ENCODE assay signal across 24 cellular contexts in the genomic region with DNA sequence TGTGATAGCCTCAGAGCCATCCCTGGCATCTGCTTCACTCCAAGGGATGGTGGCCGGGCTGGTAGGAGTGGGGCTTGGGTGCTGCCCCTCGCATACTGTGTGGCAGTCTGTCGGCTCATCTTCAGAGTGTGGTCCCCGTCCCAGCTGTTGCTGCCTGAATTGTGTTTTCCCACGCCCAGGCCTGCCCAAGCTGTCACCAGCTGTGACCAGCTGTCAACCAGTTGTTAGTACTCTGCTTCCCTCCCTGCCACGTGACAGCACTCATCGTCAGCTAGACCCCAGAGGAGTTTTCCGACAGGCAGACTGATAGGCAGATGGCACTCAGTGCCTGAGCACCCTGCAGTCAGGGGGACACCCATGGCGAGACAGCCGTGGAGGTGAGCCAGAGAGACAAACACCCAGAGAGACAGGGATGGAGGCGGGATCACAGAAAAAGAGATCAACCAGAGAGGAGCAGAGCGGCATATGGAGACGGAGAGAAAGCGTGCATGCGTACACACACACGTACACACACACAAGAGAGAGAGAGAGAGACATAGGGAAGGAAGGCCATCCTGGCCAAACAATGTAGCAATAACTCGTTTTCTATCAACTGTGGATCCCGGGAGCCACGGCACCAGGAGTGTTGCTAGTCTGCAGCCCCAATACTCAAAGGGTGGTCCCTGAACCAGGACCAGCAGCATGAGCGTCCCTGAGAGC. TPM values are rescaled to one million over a fixed set of nuclear protein-coding genes. Genes with fewer than 3 reads are reported as not detected.
DNase-seq lines count a peak whose midpoint lies in the region; ATAC-seq and TF ChIP-seq lines count a peak whose summit lies in the region.
"Had no signal": no experiment of that assay in that cellular context is flagged by ENCODE, and none has a peak within 500 bp of the region (broad histone marks: within the 10 kb centered on the region; RNA-seq: fewer than 3 reads in every experiment).

No MANE protein-coding gene starts in this region.

- no peaks in the 10 kb centered on the region for H3K4me1 ChIP-seq in upper lobe of right lung
- H3K4me1 ChIP-seq in ascending aorta = no peaks in the 10 kb centered on the region

- no peaks in the 10 kb centered on the region for H3K9me3 ChIP-seq in upper lobe of right lung
- H3K9me3 ChIP-seq in ascending aorta = no peaks in the 10 kb centered on the region
- H3K9me3 ChIP-seq: prostate gland, tibial nerve had no signal

- POLR2A ChIA-PET in WTC11 (lab: Charles Lee) = no interaction called here

- intact Hi-C loops in upper lobe of right lung (cut with DNase I) = no loop called here
- intact Hi-C loops in ascending aorta (cut with DNase I) = no loop called here

- H3K4me3 ChIP-seq in upper lobe of right lung (no peak overlapping the region), ascending aorta (no peak overlapping the region)
- H3K4me3 ChIP-seq: neural progenitor cell, prostate gland, tibial nerve had no signal

- ATAC-seq in WTC11 (peak; percentile 13; the same call in 1 of the 2 replicates), upper lobe of right lung (peak; percentile 47)
- ATAC-seq: stimulated activated naive CD8-positive, alpha-beta T cell treated with anti-CD3 and anti-CD28 coated beads, Interleukin-15, amount 100 ng/mL, for 72 hours had no signal

- H3K27me3 Mint-ChIP-seq in WTC11 (ENCODE audit: low read depth) (no peaks in the 10 kb centered on the region), mesothelial cell of epicardium (ENCODE audit: low read depth) (no peaks in the 10 kb centered on the region)

- H3K27ac Mint-ChIP-seq in WTC11 (no peak overlapping the region), mesothelial cell of epicardium (peak overlapping the region; percentile 41)
- H3K27ac Mint-ChIP-seq: activated T-cell treated with anti-CD3 and anti-CD28 coated beads, Interleukin-2, amount 50 U/mL, for 24 hours had no signal

- H3K36me3 Mint-ChIP-seq in WTC11 = no peaks in the 10 kb centered on the region
- no peaks in the 10 kb centered on the region for H3K36me3 Mint-ChIP-seq in mesothelial cell of epicardium
- H3K36me3 Mint-ChIP-seq: neural progenitor cell had no signal

- H3K27ac ChIP-seq in upper lobe of right lung = no peak overlapping the region
- H3K27ac ChIP-seq in ascending aorta = no peak overlapping the region
- H3K27ac ChIP-seq: neural progenitor cell, tibial nerve had no signal

- TF ChIP-seq CTCF in WTC11 (IDR thresholded peaks at IDR 0.05) (no peak), mesothelial cell of epicardium (IDR thresholded peaks at IDR 0.05; ENCODE audit: unreplicated experiment) (no peak), upper lobe of right lung (IDR thresholded peaks at IDR 0.05) (no peak), ascending aorta (IDR thresholded peaks at IDR 0.05) (no peak)

- DNase-seq in NCI-H82 (lab: John Stamatoyannopoulos, UW) = peak; percentile 60
- DNase-seq in NCI-H82 treated with DMSO at 0.1 percent for 48 hours (lab: John Stamatoyannopoulos, UW; ENCODE audit: unreplicated experiment) = no peak
- no peak for DNase-seq in WTC11 (ENCODE audit: low spot score)
- DNase-seq in mesothelial cell of epicardium (ENCODE audit: low spot score in 2 of 2, unreplicated experiment in 2 of 2) = no peak
- no peak for DNase-seq in upper lobe of right lung
- no peak for DNase-seq in GM19238 (ENCODE audit: insufficient read length, low spot score)
- no peak for DNase-seq in ascending aorta (ENCODE audit: low spot score in 2 of 2)
- no peak for DNase-seq in stimulated activated CD8-positive, alpha-beta memory T cell treated with anti-CD3 and anti-CD28 coated beads, Interleukin-4, amount 100 ng/mL, for 48 hours
- DNase-seq: 8988T; activated naive CD4-positive, alpha-beta T cell treated with anti-CD3 and anti-CD28 coated beads, Interleukin-2, amount 50 U/mL, for 16 hours; activated T-cell treated with anti-CD3 and anti-CD28 coated beads, Interleukin-2, amount 50 U/mL, for 24 hours; central memory CD4-positive, alpha-beta T cell; dermis blood vessel endothelial cell; DMS79 treated with DMSO at 0.1 percent for 48 hours; NCI-H1092 treated with DMSO at 0.1 percent for 48 hours; NCI-H2081 treated with DMSO at 0.1 percent for 48 hours; NCI-H526 treated with DMSO at 0.1 percent for 48 hours; stimulated activated CD4-positive, alpha-beta T cell treated with anti-CD3 and anti-CD28 coated beads, Interleukin-4, amount 100 ng/mL, for 24 hours; stimulated activated naive CD8-positive, alpha-beta T cell treated with anti-CD3 and anti-CD28 coated beads, Interleukin-15, amount 100 ng/mL, for 72 hours had no signal

- no peaks in the 10 kb centered on the region for H3K36me3 ChIP-seq in upper lobe of right lung
- H3K36me3 ChIP-seq in ascending aorta = no peaks in the 10 kb centered on the region
- H3K36me3 ChIP-seq: neural progenitor cell, prostate gland, tibial nerve had no signal

- H3K4me3 Mint-ChIP-seq in WTC11 = no peak overlapping the region
- H3K4me3 Mint-ChIP-seq in mesothelial cell of epicardium = no peak overlapping the region
- H3K4me3 Mint-ChIP-seq: activated T-cell treated with anti-CD3 and anti-CD28 coated beads, Interleukin-2, amount 50 U/mL, for 24 hours; stimulated activated naive CD8-positive, alpha-beta T cell treated with anti-CD3 and anti-CD28 coated beads, Interleukin-15, amount 100 ng/mL, for 72 hours had no signal

- CTCF ChIA-PET in WTC11 (lab: Charles Lee) = interaction anchor here (1.1 kb wide), 1 partner anchor 10 kb away, joined by 4 read pairs; no protein-coding TSS in a partner anchor

- H3K4me1 Mint-ChIP-seq in WTC11 = peaks cover 66% of the 10 kb centered on the region
- H3K4me1 Mint-ChIP-seq in mesothelial cell of epicardium = peaks cover 72% of the 10 kb centered on the region
- H3K4me1 Mint-ChIP-seq: stimulated activated naive CD8-positive, alpha-beta T cell treated with anti-CD3 and anti-CD28 coated beads, Interleukin-15, amount 100 ng/mL, for 72 hours had no signal

- H3K27me3 ChIP-seq in upper lobe of right lung = no peaks in the 10 kb centered on the region
- H3K27me3 ChIP-seq in ascending aorta = no peaks in the 10 kb centered on the region
- H3K27me3 ChIP-seq: neural progenitor cell, tibial nerve had no signal

- H3K9me3 Mint-ChIP-seq in WTC11 (no peaks in the 10 kb centered on the region), mesothelial cell of epicardium (no peaks in the 10 kb centered on the region)
- H3K9me3 Mint-ChIP-seq: activated T-cell treated with anti-CD3 and anti-CD28 coated beads, Interleukin-2, amount 50 U/mL, for 24 hours; neural progenitor cell; stimulated activated naive CD8-positive, alpha-beta T cell treated with anti-CD3 and anti-CD28 coated beads, Interleukin-15, amount 100 ng/mL, for 72 hours had no signal

TF ChIP-seq in WTC11, 78 proteins besides CTCF, POLR2A, EP300 and RAD21 (continues in another document):
- TF ChIP-seq NR3C1 (CRISPR knock-in tag; conservative IDR thresholded peaks at IDR 0.05; ENCODE audit: low read depth) (no peak), ZNF317 (CRISPR knock-in tag; IDR thresholded peaks at IDR 0.05; ENCODE audit: borderline replicate concordance, low read depth) (no peak), FOXP1 (CRISPR knock-in tag; IDR thresholded peaks at IDR 0.05; ENCODE audit: borderline replicate concordance) (0 out of 2 replicates have a peak, but pooled peaks have one; percentile 19)
- TF ChIP-seq, protein P1, sequence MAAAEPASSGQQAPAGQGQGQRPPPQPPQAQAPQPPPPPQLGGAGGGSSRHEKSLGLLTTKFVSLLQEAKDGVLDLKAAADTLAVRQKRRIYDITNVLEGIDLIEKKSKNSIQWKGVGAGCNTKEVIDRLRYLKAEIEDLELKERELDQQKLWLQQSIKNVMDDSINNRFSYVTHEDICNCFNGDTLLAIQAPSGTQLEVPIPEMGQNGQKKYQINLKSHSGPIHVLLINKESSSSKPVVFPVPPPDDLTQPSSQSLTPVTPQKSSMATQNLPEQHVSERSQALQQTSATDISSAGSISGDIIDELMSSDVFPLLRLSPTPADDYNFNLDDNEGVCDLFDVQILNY (CRISPR knock-in tag; IDR thresholded peaks at IDR 0.05) = no peak
- TF ChIP-seq, protein P2, sequence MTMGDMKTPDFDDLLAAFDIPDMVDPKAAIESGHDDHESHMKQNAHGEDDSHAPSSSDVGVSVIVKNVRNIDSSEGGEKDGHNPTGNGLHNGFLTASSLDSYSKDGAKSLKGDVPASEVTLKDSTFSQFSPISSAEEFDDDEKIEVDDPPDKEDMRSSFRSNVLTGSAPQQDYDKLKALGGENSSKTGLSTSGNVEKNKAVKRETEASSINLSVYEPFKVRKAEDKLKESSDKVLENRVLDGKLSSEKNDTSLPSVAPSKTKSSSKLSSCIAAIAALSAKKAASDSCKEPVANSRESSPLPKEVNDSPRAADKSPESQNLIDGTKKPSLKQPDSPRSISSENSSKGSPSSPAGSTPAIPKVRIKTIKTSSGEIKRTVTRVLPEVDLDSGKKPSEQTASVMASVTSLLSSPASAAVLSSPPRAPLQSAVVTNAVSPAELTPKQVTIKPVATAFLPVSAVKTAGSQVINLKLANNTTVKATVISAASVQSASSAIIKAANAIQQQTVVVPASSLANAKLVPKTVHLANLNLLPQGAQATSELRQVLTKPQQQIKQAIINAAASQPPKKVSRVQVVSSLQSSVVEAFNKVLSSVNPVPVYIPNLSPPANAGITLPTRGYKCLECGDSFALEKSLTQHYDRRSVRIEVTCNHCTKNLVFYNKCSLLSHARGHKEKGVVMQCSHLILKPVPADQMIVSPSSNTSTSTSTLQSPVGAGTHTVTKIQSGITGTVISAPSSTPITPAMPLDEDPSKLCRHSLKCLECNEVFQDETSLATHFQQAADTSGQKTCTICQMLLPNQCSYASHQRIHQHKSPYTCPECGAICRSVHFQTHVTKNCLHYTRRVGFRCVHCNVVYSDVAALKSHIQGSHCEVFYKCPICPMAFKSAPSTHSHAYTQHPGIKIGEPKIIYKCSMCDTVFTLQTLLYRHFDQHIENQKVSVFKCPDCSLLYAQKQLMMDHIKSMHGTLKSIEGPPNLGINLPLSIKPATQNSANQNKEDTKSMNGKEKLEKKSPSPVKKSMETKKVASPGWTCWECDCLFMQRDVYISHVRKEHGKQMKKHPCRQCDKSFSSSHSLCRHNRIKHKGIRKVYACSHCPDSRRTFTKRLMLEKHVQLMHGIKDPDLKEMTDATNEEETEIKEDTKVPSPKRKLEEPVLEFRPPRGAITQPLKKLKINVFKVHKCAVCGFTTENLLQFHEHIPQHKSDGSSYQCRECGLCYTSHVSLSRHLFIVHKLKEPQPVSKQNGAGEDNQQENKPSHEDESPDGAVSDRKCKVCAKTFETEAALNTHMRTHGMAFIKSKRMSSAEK (CRISPR knock-in tag; IDR thresholded peaks at IDR 0.05; ENCODE audit: borderline replicate concordance) = no peak

RNA-seq across cellular contexts. Expression of gene MYCN, which starts 50.4 kb away (rescaled TPM):
- total RNA-seq in WTC11 (2021) (68.3 to 77.5 TPM (median 75.3 TPM) in 3 replicates), mesothelial cell of epicardium (69.1 to 79.4 TPM (median 72.5 TPM) in 3 replicates), upper lobe of right lung (0.49 TPM), ascending aorta (not detected)
- total RNA-seq: fibroblast of lung, H4 had no signal

Comparison
In these comparisons a context has a peak if more than half of its experiments do, and no peak if none do; other contexts are left out.
1. RNA of gene MYCN, which starts 50.4 kb away (total RNA-seq): 69.1 to 79.4 TPM in mesothelial cell of epicardium and 68.3 to 77.5 TPM in WTC11; 0.49 TPM in upper lobe of right lung (single experiment) and not detected in ascending aorta (single experiment); every median in the first group is over 10 times any median in the second.